In genomic region chr3:125072310-125072709, GRCh38 we compare ENCODE assay signal across 17 cellular contexts. TPM values are rescaled to one million over a fixed set of nuclear protein-coding genes. Genes with fewer than 3 reads are reported as not detected.
DNase-seq lines count a peak whose midpoint lies in the region; ATAC-seq, FAIRE-seq and TF ChIP-seq lines count a peak whose summit lies in the region.
"Had no signal": no experiment of that assay in that cellular context is flagged by ENCODE, and none has a peak within 500 bp of the region (broad histone marks: within the 10 kb centered on the region; RNA-seq: fewer than 3 reads in every experiment).

No MANE protein-coding gene starts in this region.

- CTCF ChIA-PET in AG04449 (lab: Yijun Ruan, JAX) (interaction anchor here (0.7 kb wide), 1 partner anchor 12 kb away, joined by 3 read pairs; no protein-coding TSS in a partner anchor), HEK293T (lab: Yijun Ruan, JAX) (no interaction called here)

- FAIRE-seq in GM12891 (lab: Jason Lieb, UNC), result peak; percentile 28

- POLR2A ChIA-PET in AG04449 (lab: Yijun Ruan, JAX), result interaction anchor here (0.9 to 1.1 kb wide), 3 partner anchors 9 to 38 kb away, joined by 3 to 8 read pairs (median 3); no protein-coding TSS in a partner anchor
- POLR2A ChIA-PET in HEK293T (lab: Yijun Ruan, JAX), result no interaction called here

- DNase-seq in AG04449 (ENCODE audit: low read depth, low spot score), result peak; percentile 78
- DNase-seq in GM12891 (ENCODE audit: insufficient read length, low spot score), result no peak
- DNase-seq in RKO (ENCODE audit: low spot score), result peak; percentile 15
- DNase-seq in fibroblast of pulmonary artery (ENCODE audit: low read depth), result peak; percentile 46
- no peak for DNase-seq in HEK293T (ENCODE audit: extremely low spot score)
- DNase-seq in cerebellar cortex (ENCODE audit: low spot score), result no peak
- DNase-seq in SIG-M5 (lab: John Stamatoyannopoulos, UW), result no peak
- DNase-seq: activated CD4-positive, alpha-beta T cell treated with anti-CD3 and anti-CD28 coated beads for 1 hour; activated CD8-positive, alpha-beta memory T cell treated with anti-CD3 and anti-CD28 coated beads, Interleukin-2, amount 50 U/mL, for 4 hours; activated naive CD4-positive, alpha-beta T cell; brain microvascular endothelial cell; GOT3; left ventricle myocardium inferior; naive B cell; NCI-H2081; stimulated activated naive CD4-positive, alpha-beta T cell treated with Interleukin-2 at 50 U/mL for 16 hours had no signal

- TF ChIP-seq CTCF in AG04449 (IDR thresholded peaks at IDR 0.05; ENCODE audit: insufficient read depth, low read length, missing control alignments) (no peak), fibroblast of pulmonary artery (IDR thresholded peaks at IDR 0.05; ENCODE audit: low read length, missing control alignments) (no peak)

- TF ChIP-seq POLR2A in GM12891 (IDR thresholded peaks at IDR 0.05; ENCODE audit: low read depth, low read length), result no peak

- ATAC-seq in GM18870 (IDR thresholded peaks at IDR 0.05; ENCODE audit: unreplicated experiment), result no peak

- H3K4me3 ChIP-seq in AG04449 (ENCODE audit: low read depth, low read length) (no peak overlapping the region), fibroblast of pulmonary artery (replicated peaks; ENCODE audit: low read depth, low read length) (no peak overlapping the region)
- H3K4me3 ChIP-seq: left ventricle myocardium inferior had no signal

TF ChIP-seq in GM12891, 5 proteins besides CTCF, POLR2A, EP300 and RAD21:
- no peak for TF ChIP-seq POU2F2 (IDR thresholded peaks at IDR 0.05; ENCODE audit: low read depth, low read length)
- no peak for TF ChIP-seq POLR2AphosphoS5 (IDR thresholded peaks at IDR 0.05; ENCODE audit: low read depth, low read length)
- no peak for TF ChIP-seq PAX5 (IDR thresholded peaks at IDR 0.05; ENCODE audit: insufficient read depth, low read length, severe bottlenecking)
- TF ChIP-seq TAF1 (IDR thresholded peaks at IDR 0.05; ENCODE audit: low read depth, low read length), result no peak
- TF ChIP-seq SPI1 (IDR thresholded peaks at IDR 0.05; ENCODE audit: low read depth, low read length), result no peak
TF ChIP-seq in GM12891: peak in this region for 0.

TF ChIP-seq in HEK293T, 16 proteins besides CTCF, POLR2A, EP300 and RAD21:
- TF ChIP-seq ZNF384 (IDR thresholded peaks at IDR 0.05) (no peak), ARNT (IDR thresholded peaks at IDR 0.05) (no peak), FOXK2 (IDR thresholded peaks at IDR 0.05) (no peak), NFRKB (IDR thresholded peaks at IDR 0.05) (no peak)

RNA-seq across cellular contexts. Expression of gene HEG1, which starts 16.5 kb away (rescaled TPM):
- 11.3 TPM for polyA plus RNA-seq in GM12891 (2012; ENCODE audit: low read depth, missing spikeins)

Comparison
In these comparisons a context has a peak if more than half of its experiments do, and no peak if none do; other contexts are left out.
1. DNase-seq: peak in AG04449 (single experiment), RKO (single experiment) and fibroblast of pulmonary artery (single experiment); none in GM12891 (single experiment), HEK293T (single experiment), cerebellar cortex (single experiment) and SIG-M5 (single experiment).